In the genomic region with DNA sequence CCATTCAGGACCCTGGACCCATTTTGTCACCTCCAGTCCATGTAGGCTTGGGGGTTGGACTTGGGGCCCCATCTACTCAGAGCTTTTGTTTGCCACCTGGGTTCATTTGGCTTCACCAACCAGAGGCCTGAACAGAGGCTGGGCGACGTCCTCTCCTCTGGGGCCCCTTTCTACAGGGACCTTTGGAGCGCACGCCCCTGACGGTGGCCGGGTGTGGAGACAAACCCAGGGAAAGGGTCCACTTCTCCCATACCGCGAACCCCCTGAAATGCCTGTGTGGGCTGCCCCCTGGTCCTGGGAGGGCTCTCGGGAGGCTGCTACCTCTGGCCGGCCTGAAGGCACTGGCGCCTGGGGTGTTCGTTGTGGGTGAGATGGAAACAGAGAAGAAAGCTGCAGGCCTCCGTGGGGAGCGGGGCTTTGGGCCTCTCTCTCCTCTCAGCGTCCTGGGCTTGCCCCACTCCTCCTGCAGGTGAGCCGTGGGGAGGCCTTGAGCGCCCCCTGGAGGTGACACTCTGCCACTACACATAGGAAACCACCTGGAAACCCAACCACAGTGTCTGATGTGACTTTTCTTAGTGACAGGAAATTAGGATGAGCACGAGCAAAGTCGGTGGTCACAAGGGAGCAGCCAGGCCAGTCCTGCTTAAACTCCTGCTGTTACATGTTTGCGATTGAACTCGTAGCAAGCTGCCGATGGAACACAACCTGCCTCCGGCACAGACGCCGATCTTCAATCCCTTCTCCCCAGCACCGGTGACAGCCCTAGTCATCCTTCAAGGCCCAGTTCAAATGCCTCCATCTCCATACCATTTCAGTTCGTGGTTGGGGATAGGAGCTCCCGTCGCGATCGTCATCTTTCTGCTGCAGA, we compare ENCODE assay signal across 1 cellular context.
A peak's percentile ranks its signal among the peaks of the same experiment; 100 is the strongest.
TF ChIP-seq lines count a peak whose summit lies in the region.

No MANE protein-coding gene starts in this region.

TF ChIP-seq in HepG2, 621 proteins besides CTCF, POLR2A, EP300 and RAD21 (continued from another document and continues in another):
- TF ChIP-seq, protein P1, sequence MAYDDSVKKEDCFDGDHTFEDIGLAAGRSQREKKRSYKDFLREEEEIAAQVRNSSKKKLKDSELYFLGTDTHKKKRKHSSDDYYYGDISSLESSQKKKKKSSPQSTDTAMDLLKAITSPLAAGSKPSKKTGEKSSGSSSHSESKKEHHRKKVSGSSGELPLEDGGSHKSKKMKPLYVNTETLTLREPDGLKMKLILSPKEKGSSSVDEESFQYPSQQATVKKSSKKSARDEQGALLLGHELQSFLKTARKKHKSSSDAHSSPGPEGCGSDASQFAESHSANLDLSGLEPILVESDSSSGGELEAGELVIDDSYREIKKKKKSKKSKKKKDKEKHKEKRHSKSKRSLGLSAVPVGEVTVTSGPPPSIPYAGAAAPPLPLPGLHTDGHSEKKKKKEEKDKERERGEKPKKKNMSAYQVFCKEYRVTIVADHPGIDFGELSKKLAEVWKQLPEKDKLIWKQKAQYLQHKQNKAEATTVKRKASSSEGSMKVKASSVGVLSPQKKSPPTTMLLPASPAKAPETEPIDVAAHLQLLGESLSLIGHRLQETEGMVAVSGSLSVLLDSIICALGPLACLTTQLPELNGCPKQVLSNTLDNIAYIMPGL (CRISPR knock-in tag; IDR thresholded peaks at IDR 0.05; ENCODE audit: borderline replicate concordance in 1 of 2, low read depth in 1 of 2): peak; percentile 42 to 60; a peak in 2 of 4 replicates
- TF ChIP-seq, protein P2, sequence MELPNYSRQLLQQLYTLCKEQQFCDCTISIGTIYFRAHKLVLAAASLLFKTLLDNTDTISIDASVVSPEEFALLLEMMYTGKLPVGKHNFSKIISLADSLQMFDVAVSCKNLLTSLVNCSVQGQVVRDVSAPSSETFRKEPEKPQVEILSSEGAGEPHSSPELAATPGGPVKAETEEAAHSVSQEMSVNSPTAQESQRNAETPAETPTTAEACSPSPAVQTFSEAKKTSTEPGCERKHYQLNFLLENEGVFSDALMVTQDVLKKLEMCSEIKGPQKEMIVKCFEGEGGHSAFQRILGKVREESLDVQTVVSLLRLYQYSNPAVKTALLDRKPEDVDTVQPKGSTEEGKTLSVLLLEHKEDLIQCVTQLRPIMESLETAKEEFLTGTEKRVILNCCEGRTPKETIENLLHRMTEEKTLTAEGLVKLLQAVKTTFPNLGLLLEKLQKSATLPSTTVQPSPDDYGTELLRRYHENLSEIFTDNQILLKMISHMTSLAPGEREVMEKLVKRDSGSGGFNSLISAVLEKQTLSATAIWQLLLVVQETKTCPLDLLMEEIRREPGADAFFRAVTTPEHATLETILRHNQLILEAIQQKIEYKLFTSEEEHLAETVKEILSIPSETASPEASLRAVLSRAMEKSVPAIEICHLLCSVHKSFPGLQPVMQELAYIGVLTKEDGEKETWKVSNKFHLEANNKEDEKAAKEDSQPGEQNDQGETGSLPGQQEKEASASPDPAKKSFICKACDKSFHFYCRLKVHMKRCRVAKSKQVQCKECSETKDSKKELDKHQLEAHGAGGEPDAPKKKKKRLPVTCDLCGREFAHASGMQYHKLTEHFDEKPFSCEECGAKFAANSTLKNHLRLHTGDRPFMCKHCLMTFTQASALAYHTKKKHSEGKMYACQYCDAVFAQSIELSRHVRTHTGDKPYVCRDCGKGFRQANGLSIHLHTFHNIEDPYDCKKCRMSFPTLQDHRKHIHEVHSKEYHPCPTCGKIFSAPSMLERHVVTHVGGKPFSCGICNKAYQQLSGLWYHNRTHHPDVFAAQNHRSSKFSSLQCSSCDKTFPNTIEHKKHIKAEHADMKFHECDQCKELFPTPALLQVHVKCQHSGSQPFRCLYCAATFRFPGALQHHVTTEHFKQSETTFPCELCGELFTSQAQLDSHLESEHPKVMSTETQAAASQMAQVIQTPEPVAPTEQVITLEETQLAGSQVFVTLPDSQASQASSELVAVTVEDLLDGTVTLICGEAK (IDR thresholded peaks at IDR 0.05): no peak
- TF ChIP-seq, protein P2 (CRISPR knock-in tag; IDR thresholded peaks at IDR 0.05): peak; percentile 23; the same call in 1 of the 2 replicates
- TF ChIP-seq MEIS1 (CRISPR knock-in tag; IDR thresholded peaks at IDR 0.05; ENCODE audit: borderline replicate concordance) (peak; percentile 27; the same call in 1 of the 2 replicates), SOX6 (IDR thresholded peaks at IDR 0.05) (no peak), SOX6 (CRISPR knock-in tag; IDR thresholded peaks at IDR 0.05) (peak; percentile 40), ZMAT3 (CRISPR knock-in tag; conservative IDR thresholded peaks at IDR 0.05) (0 out of 2 replicates have a peak, but pooled peaks have one; percentile 45), SIN3B (IDR thresholded peaks at IDR 0.05; ENCODE audit: low read length) (no peak), MEF2D (CRISPR knock-in tag; IDR thresholded peaks at IDR 0.05) (0 out of 2 replicates have a peak, but pooled peaks have one; percentile 43), PCBP1 (IDR thresholded peaks at IDR 0.05; ENCODE audit: borderline replicate concordance, low read depth, low read length) (peak; percentile 76; the same call in 1 of the 2 replicates), NR3C1 (CRISPR knock-in tag; IDR thresholded peaks at IDR 0.05) (no peak), SMAD9 (CRISPR knock-in tag; IDR thresholded peaks at IDR 0.05) (no peak), ZNF879 (CRISPR knock-in tag; IDR thresholded peaks at IDR 0.05) (0 out of 2 replicates have a peak, but pooled peaks have one; percentile 36), ZFP36 (IDR thresholded peaks at IDR 0.05; ENCODE audit: borderline replicate concordance, low read depth, low read length, partially characterized antibody) (no peak), ZNF180 (CRISPR knock-in tag; IDR thresholded peaks at IDR 0.05; ENCODE audit: borderline replicate concordance, low read depth) (no peak), SMC3 (IDR thresholded peaks at IDR 0.05; ENCODE audit: low read length) (peak; percentile 61), EHMT2 (IDR thresholded peaks at IDR 0.05; ENCODE audit: borderline replicate concordance, low read depth, low read length) (peak; percentile 27; the same call in 1 of the 2 replicates), HNRNPLL (IDR thresholded peaks at IDR 0.05; ENCODE audit: low read depth, low read length, poor library complexity, severe bottlenecking) (peak; percentile 40), TGIF2 (CRISPR knock-in tag; IDR thresholded peaks at IDR 0.05) (peak; percentile 19; the same call in 1 of the 2 replicates), ZNF274 (CRISPR knock-in tag; IDR thresholded peaks at IDR 0.05) (no peak; the same call in 1 of the 2 replicates), FOXC1 (CRISPR knock-in tag; IDR thresholded peaks at IDR 0.05; ENCODE audit: borderline replicate concordance) (0 out of 2 replicates have a peak, but pooled peaks have one; percentile 12), BCL6 (CRISPR knock-in tag; IDR thresholded peaks at IDR 0.05) (no peak), AKAP8 (CRISPR knock-in tag; IDR thresholded peaks at IDR 0.05) (no peak), CBX5 (CRISPR knock-in tag; IDR thresholded peaks at IDR 0.05; ENCODE audit: borderline replicate concordance) (peak; percentile 47; the same call in 1 of the 2 replicates), MED8 (CRISPR knock-in tag; IDR thresholded peaks at IDR 0.05; ENCODE audit: insufficient replicate concordance) (no peak), ZNF629 (CRISPR knock-in tag; conservative IDR thresholded peaks at IDR 0.05) (no peak), ZNF607 (CRISPR knock-in tag; IDR thresholded peaks at IDR 0.05; ENCODE audit: borderline replicate concordance) (peak; percentile 74), ZNF615 (CRISPR knock-in tag; IDR thresholded peaks at IDR 0.05; ENCODE audit: borderline replicate concordance) (no peak), MAF1 (CRISPR knock-in tag; IDR thresholded peaks at IDR 0.05; ENCODE audit: borderline replicate concordance) (no peak), ZNF850 (CRISPR knock-in tag; conservative IDR thresholded peaks at IDR 0.05) (no peak), ZFP1 (CRISPR knock-in tag; IDR thresholded peaks at IDR 0.05) (no peak), ZMYM3 (CRISPR knock-in tag; IDR thresholded peaks at IDR 0.05) (peak; percentile 9; the same call in 1 of the 2 replicates), ZNF501 (CRISPR knock-in tag; IDR thresholded peaks at IDR 0.05) (peak; percentile 72)
- TF ChIP-seq, protein P3, sequence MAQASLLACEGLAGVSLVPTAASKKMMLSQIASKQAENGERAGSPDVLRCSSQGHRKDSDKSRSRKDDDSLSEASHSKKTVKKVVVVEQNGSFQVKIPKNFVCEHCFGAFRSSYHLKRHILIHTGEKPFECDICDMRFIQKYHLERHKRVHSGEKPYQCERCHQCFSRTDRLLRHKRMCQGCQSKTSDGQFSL (CRISPR knock-in tag; IDR thresholded peaks at IDR 0.05): no peak
- TF ChIP-seq, protein P4, sequence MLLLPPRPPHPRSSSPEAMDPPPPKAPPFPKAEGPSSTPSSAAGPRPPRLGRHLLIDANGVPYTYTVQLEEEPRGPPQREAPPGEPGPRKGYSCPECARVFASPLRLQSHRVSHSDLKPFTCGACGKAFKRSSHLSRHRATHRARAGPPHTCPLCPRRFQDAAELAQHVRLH (CRISPR knock-in tag; IDR thresholded peaks at IDR 0.05; ENCODE audit: borderline replicate concordance, low read depth): peak; percentile 36; the same call in 1 of the 2 replicates
- TF ChIP-seq, protein P5, sequence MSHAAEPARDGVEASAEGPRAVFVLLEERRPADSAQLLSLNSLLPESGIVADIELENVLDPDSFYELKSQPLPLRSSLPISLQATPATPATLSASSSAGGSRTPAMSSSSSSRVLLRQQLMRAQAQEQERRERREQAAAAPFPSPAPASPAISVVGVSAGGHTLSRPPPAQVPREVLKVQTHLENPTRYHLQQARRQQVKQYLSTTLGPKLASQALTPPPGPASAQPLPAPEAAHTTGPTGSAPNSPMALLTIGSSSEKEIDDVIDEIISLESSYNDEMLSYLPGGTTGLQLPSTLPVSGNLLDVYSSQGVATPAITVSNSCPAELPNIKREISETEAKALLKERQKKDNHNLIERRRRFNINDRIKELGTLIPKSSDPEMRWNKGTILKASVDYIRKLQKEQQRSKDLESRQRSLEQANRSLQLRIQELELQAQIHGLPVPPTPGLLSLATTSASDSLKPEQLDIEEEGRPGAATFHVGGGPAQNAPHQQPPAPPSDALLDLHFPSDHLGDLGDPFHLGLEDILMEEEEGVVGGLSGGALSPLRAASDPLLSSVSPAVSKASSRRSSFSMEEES (CRISPR knock-in tag; IDR thresholded peaks at IDR 0.05): no peak
- TF ChIP-seq, protein P6, sequence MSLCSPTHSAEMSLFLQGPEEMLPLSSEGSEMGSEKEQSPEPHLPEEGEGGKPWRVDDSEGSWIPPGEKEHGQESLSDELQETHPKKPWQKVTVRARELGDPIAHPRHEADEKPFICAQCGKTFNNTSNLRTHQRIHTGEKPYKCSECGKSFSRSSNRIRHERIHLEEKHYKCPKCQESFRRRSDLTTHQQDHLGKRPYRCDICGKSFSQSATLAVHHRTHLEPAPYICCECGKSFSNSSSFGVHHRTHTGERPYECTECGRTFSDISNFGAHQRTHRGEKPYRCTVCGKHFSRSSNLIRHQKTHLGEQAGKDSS (CRISPR knock-in tag; IDR thresholded peaks at IDR 0.05; ENCODE audit: borderline replicate concordance, low read depth): no peak
- TF ChIP-seq, protein P7, sequence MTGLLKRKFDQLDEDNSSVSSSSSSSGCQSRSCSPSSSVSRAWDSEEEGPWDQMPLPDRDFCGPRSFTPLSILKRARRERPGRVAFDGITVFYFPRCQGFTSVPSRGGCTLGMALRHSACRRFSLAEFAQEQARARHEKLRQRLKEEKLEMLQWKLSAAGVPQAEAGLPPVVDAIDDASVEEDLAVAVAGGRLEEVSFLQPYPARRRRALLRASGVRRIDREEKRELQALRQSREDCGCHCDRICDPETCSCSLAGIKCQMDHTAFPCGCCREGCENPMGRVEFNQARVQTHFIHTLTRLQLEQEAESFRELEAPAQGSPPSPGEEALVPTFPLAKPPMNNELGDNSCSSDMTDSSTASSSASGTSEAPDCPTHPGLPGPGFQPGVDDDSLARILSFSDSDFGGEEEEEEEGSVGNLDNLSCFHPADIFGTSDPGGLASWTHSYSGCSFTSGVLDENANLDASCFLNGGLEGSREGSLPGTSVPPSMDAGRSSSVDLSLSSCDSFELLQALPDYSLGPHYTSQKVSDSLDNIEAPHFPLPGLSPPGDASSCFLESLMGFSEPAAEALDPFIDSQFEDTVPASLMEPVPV (CRISPR knock-in tag; IDR thresholded peaks at IDR 0.05): 0 out of 2 replicates have a peak, but pooled peaks have one; percentile 44
- TF ChIP-seq, protein P8, sequence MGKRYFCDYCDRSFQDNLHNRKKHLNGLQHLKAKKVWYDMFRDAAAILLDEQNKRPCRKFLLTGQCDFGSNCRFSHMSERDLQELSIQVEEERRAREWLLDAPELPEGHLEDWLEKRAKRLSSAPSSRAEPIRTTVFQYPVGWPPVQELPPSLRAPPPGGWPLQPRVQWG (CRISPR knock-in tag; IDR thresholded peaks at IDR 0.05; ENCODE audit: borderline replicate concordance, low read depth): no peak
- TF ChIP-seq, protein P9, sequence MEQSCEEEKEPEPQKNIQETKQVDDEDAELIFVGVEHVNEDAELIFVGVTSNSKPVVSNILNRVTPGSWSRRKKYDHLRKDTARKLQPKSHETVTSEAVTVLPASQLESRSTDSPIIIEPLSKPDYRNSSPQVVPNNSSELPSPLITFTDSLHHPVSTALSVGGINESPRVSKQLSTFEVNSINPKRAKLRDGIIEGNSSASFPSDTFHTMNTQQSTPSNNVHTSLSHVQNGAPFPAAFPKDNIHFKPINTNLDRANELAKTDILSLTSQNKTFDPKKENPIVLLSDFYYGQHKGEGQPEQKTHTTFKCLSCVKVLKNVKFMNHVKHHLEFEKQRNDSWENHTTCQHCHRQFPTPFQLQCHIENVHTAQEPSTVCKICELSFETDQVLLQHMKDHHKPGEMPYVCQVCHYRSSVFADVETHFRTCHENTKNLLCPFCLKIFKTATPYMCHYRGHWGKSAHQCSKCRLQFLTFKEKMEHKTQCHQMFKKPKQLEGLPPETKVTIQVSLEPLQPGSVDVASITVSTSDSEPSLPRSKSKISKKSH (CRISPR knock-in tag; IDR thresholded peaks at IDR 0.05; ENCODE audit: borderline replicate concordance): peak; percentile 36; the same call in 1 of the 2 replicates
